ENCODE assay signal across 5 cellular contexts in genomic region chr20:49784291-49784690, GRCh38.
"Had no signal": no experiment of that assay in that cellular context is flagged by ENCODE, and none has a peak within 500 bp of the region (broad histone marks: within the 10 kb centered on the region; RNA-seq: fewer than 3 reads in every experiment).

No MANE protein-coding gene starts in this region.

- H3K27ac Mint-ChIP-seq: GM23338, H9 had no signal

- H3K4me2 ChIP-seq: GM23338 had no signal

- H3K4me3 Mint-ChIP-seq: GM23338, H9 had no signal

- DNase-seq: H9, HCEC 1CT had no signal

- H3K4me3 ChIP-seq: GM23338, K562 had no signal

- ATAC-seq: GM23338, HepG2, K562 had no signal

- H2AFZ ChIP-seq: GM23338 had no signal

- H3K9me3 Mint-ChIP-seq: GM23338, H9 had no signal
